ENCODE assay signal across 24 cellular contexts in the genomic region with DNA sequence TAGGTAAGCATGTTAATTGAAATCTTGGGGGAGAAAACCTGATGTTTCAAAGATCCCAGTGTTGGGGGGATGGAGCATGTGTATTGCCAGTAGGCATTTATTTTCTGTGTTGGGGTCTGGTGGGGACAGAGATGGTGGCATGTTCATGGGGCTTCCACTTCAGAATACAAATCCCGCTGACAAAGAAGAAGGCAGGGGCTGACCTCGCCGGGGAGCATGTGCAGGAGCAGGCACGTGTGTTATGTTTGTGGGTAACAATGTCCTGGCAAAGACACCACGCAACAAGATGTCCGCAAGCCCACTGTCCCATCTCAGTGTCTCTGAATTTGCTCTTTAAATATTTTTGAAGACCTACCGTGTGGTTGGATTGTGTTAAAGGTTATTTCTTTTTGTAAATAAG.
"Had no signal": no experiment of that assay in that cellular context is flagged by ENCODE, and none has a peak within 500 bp of the region (broad histone marks: within the 10 kb centered on the region; RNA-seq: fewer than 3 reads in every experiment).

No MANE protein-coding gene starts in this region.

- H3K27ac ChIP-seq: coronary artery, esophagus muscularis mucosa, foreskin keratinocyte, gastroesophageal sphincter, heart right ventricle, lower lobe of right lung, ovary, right lobe of liver, stomach, tibial artery, upper lobe of left lung, uterus had no signal

- H3K9me3 ChIP-seq: uterus had no signal

- H3K36me3 ChIP-seq: esophagus muscularis mucosa, gastroesophageal sphincter, heart right ventricle, lower lobe of right lung, ovary, right lobe of liver, stomach, tibial artery, upper lobe of left lung, uterus had no signal

- H3K27ac Mint-ChIP-seq: natural killer cell treated with Interleukin-12 subunit alpha and Interleukin-12 subunit beta and Interleukin-15 and Interleukin-18, amount 100 ng/mL, for 72 hours had no signal

- H3K4me3 Mint-ChIP-seq: central memory CD8-positive, alpha-beta T cell; natural killer cell treated with Interleukin-12 subunit alpha and Interleukin-12 subunit beta and Interleukin-15 and Interleukin-18, amount 100 ng/mL, for 72 hours had no signal

- H3K27me3 ChIP-seq: foreskin keratinocyte, ovary, right lobe of liver, upper lobe of left lung, uterus had no signal

- H3K4me1 Mint-ChIP-seq: central memory CD8-positive, alpha-beta T cell had no signal

- DNase-seq: dermis blood vessel endothelial cell; effector memory CD4-positive, alpha-beta T cell; foreskin keratinocyte; heart right ventricle; hippocampal formation; left ventricle myocardium superior; lower lobe of right lung; ovary; stimulated activated CD4-positive, alpha-beta T cell treated with anti-CD3 and anti-CD28 coated beads, Interleukin-12 subunit alpha, Interleukin-12 subunit beta, amount 100 ng/mL, for 4 hours; stimulated activated CD4-positive, alpha-beta T cell treated with anti-CD3 and anti-CD28 coated beads, Interleukin-1b, Interleukin-23, amount 100 ng/mL, for 48 hours; stimulated activated CD4-positive, alpha-beta T cell treated with anti-CD3 and anti-CD28 coated beads, Interleukin-4, amount 100 ng/mL, for 1 hour; stimulated activated CD8-positive, alpha-beta memory T cell treated with anti-CD3 and anti-CD28 coated beads, Interleukin-4, amount 100 ng/mL, for 48 hours; stimulated activated naive CD4-positive, alpha-beta T cell treated with Interleukin-2 at 50 U/mL for 16 hours; tibial artery; uterus had no signal

- H3K4me1 ChIP-seq: esophagus muscularis mucosa, foreskin keratinocyte, gastroesophageal sphincter, heart right ventricle, lower lobe of right lung, right lobe of liver, stomach, tibial artery, upper lobe of left lung, uterus had no signal

- H3K9me3 Mint-ChIP-seq: natural killer cell treated with Interleukin-12 subunit alpha and Interleukin-12 subunit beta and Interleukin-15 and Interleukin-18, amount 100 ng/mL, for 72 hours had no signal

- H3K36me3 Mint-ChIP-seq: natural killer cell treated with Interleukin-12 subunit alpha and Interleukin-12 subunit beta and Interleukin-15 and Interleukin-18, amount 100 ng/mL, for 72 hours had no signal

- H3K4me3 ChIP-seq: coronary artery, esophagus muscularis mucosa, gastroesophageal sphincter, heart right ventricle, lower lobe of right lung, ovary, right lobe of liver, smooth muscle cell, stomach, tibial artery, upper lobe of left lung, uterus had no signal
